ENCODE assay signal across 11 cellular contexts in genomic region chr14:64736271-64737131, GRCh38. TPM values are rescaled to one million over a fixed set of nuclear protein-coding genes. Genes with fewer than 3 reads are reported as not detected.
DNase-seq lines count a peak whose midpoint lies in the region; ATAC-seq and TF ChIP-seq lines count a peak whose summit lies in the region.
"Had no signal": no experiment of that assay in that cellular context is flagged by ENCODE, and none has a peak within 500 bp of the region (broad histone marks: within the 10 kb centered on the region; RNA-seq: fewer than 3 reads in every experiment).

No MANE protein-coding gene starts in this region.

- TF ChIP-seq CTCF in lower lobe of right lung (IDR thresholded peaks at IDR 0.05) (no peak), OCI-LY7 (conservative IDR thresholded peaks at IDR 0.05; ENCODE audit: low read length) (no peak)

- no peak overlapping the region for H3K4me2 ChIP-seq in OCI-LY7 (ENCODE audit: low read length)

- CTCF ChIA-PET in OCI-LY7 (lab: Charles Lee; ENCODE audit: unreplicated experiment): no interaction called here

- H3K4me1 ChIP-seq in right cardiac atrium (ENCODE audit: control insufficient read depth, insufficient read depth, low read length) (no peaks in the 10 kb centered on the region), lower lobe of right lung (peaks cover 5% of the 10 kb centered on the region), OCI-LY7 (ENCODE audit: insufficient read depth, low read length, poor library complexity, severe bottlenecking) (no peaks in the 10 kb centered on the region)

- no peaks in the 10 kb centered on the region for H3K9me2 ChIP-seq in OCI-LY7 (ENCODE audit: insufficient read depth, low read length)

- no peaks in the 10 kb centered on the region for H3K27me3 ChIP-seq in right cardiac atrium (ENCODE audit: control insufficient read depth, insufficient read depth)
- H3K27me3 ChIP-seq in lower lobe of right lung (ENCODE audit: low read depth): no peaks in the 10 kb centered on the region
- H3K27me3 ChIP-seq: heart left ventricle, neutrophil had no signal

- H3K27ac ChIP-seq in right cardiac atrium (ENCODE audit: low read length) (no peak overlapping the region), caudate nucleus (ENCODE audit: low read depth, low read length) (peak overlapping the region; percentile 80), lower lobe of right lung (no peak overlapping the region), OCI-LY7 (ENCODE audit: low read depth, low read length, poor library complexity, severe bottlenecking) (no peak overlapping the region)
- H3K27ac ChIP-seq: VCaP had no signal

- H3K4me3 ChIP-seq in right cardiac atrium (ENCODE audit: low read length): no peak overlapping the region
- no peak overlapping the region for H3K4me3 ChIP-seq in lower lobe of right lung
- no peak overlapping the region for H3K4me3 ChIP-seq in OCI-LY7 (ENCODE audit: low read depth, low read length, poor library complexity, severe bottlenecking)
- H3K4me3 ChIP-seq: heart left ventricle had no signal

- intact Hi-C loops in right cardiac atrium (cut with DNase I): no loop called here
- intact Hi-C loops in Right ventricle myocardium inferior (cut with DNase I): no loop called here
- intact Hi-C loops in lower lobe of right lung (cut with DNase I): no loop called here
- intact Hi-C loops in OCI-LY7 (cut with micrococcal nuclease; ENCODE audit: unreplicated experiment): no loop called here

- no peaks in the 10 kb centered on the region for H3K79me2 ChIP-seq in OCI-LY7 (ENCODE audit: insufficient read depth, low read depth, low read length)

- WGBS in right cardiac atrium: 83% methylated on average over 27 of the region's 27 CpGs

- H4K20me1 ChIP-seq in OCI-LY7 (ENCODE audit: insufficient read depth, low read length): no peaks in the 10 kb centered on the region

- H3K36me3 ChIP-seq in lower lobe of right lung: peaks cover 87% of the 10 kb centered on the region
- H3K36me3 ChIP-seq in OCI-LY7 (ENCODE audit: insufficient read depth, low read length): no peaks in the 10 kb centered on the region

- H3K9me3 ChIP-seq in right cardiac atrium (ENCODE audit: control insufficient read depth, low read length) (no peaks in the 10 kb centered on the region), lower lobe of right lung (no peaks in the 10 kb centered on the region), OCI-LY7 (ENCODE audit: low read length) (no peaks in the 10 kb centered on the region)
- H3K9me3 ChIP-seq: heart left ventricle, neutrophil had no signal

- POLR2A ChIA-PET in OCI-LY7 (lab: Charles Lee): no interaction called here

- no TSS peak for BruUV-seq in OCI-LY7 (replicated peaks; lab: Mats Ljungman, UMichigan)

- DNase-seq in right cardiac atrium (peak in 2 of 3 donors; percentile 39 to 53), Right ventricle myocardium inferior (ENCODE audit: missing footprints) (no peak), caudate nucleus (lab: John Stamatoyannopoulos, UW) (peak in 1 of 61 donors; percentile 23), lower lobe of right lung (peak; percentile 40), OCI-LY7 (ENCODE audit: low spot score) (no peak), foreskin melanocyte (no peak), activated T-cell treated with anti-CD3 and anti-CD28 coated beads for 4 hours (no peak)

- peak in 1 of 2 donors; percentile 25 for ATAC-seq in right cardiac atrium
- no peak for ATAC-seq in Right ventricle myocardium inferior
- ATAC-seq in lower lobe of right lung: no peak
- no peak for ATAC-seq in HG03520 (IDR thresholded peaks at IDR 0.05; ENCODE audit: unreplicated experiment)
- ATAC-seq: heart left ventricle had no signal

- no peak overlapping the region for H2AFZ ChIP-seq in OCI-LY7 (ENCODE audit: low read length)

RNA-seq across cellular contexts. Expression of gene PLEKHG3, which starts 32.3 kb away (rescaled TPM):
- 10 to 100 TPM; 35.7 to 58.7 (median 50.6) TPM for total RNA-seq in right cardiac atrium
- polyA plus RNA-seq in right cardiac atrium: 12.6 TPM
- total RNA-seq in Right ventricle myocardium inferior: 19.6 TPM
- total RNA-seq in lower lobe of right lung: 33.1 TPM
- not detected in 2 replicates for total RNA-seq in OCI-LY7 (2014; rRNA removed; shearing (Covaris generic))
- not detected in 2 replicates for total RNA-seq in OCI-LY7 (2022)

Comparison
In these comparisons a context has a peak if more than half of its experiments do, and no peak if none do; other contexts are left out.
1. DNase-seq: peak in right cardiac atrium (2 of 3) and lower lobe of right lung (single experiment); none in Right ventricle myocardium inferior (single experiment), OCI-LY7 (single experiment), foreskin melanocyte (single experiment) and activated T-cell treated with anti-CD3 and anti-CD28 coated beads for 4 hours (single experiment).
2. RNA of gene PLEKHG3, which starts 32.3 kb away (total RNA-seq): 35.7 to 58.7 TPM in right cardiac atrium, 33.1 TPM in lower lobe of right lung (single experiment) and 19.6 TPM in Right ventricle myocardium inferior (single experiment); not detected in OCI-LY7; every median in the first group is over 10 times any median in the second.